In the genomic region with DNA sequence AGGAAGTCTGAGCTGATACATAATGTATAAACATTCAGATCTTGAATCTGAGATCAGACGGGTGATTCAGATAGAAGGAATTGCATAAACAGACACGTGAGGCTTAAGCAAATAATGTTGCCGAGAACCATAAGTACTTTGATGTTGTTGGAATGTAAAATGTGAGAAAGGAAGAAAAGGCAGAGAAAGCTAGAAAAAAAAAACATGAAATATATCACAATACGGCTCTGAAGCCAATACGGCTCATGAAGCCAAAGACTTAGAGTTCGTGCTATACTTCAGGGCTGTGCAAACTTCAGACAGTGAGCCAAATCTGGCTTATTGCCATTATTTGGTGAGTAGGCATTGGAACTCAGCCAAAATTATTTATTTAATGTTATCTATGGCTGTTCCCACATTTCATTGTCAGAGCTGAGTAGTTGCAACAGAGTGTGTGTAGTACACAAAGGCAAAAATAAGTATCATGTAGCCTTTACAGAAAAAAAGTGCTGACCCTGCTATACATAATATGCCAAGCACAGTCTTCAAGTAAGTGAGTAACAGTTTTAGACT, we compare ENCODE assay signal across 1 cellular context.
TF ChIP-seq lines count a peak whose summit lies in the region.

No MANE protein-coding gene starts in this region.

TF ChIP-seq in IMR-90, 13 proteins besides CTCF, POLR2A, EP300 and RAD21:
- peak; percentile 96 for TF ChIP-seq BHLHE40 (IDR thresholded peaks at IDR 0.05; ENCODE audit: low read depth, low read length)
- TF ChIP-seq MXI1 (IDR thresholded peaks at IDR 0.05; ENCODE audit: borderline replicate concordance, low read depth, low read length): no peak
- no peak for TF ChIP-seq CHD1 (IDR thresholded peaks at IDR 0.05; ENCODE audit: low read depth, low read length)
- TF ChIP-seq SMC3 (IDR thresholded peaks at IDR 0.05; ENCODE audit: low read depth, low read length): no peak
- TF ChIP-seq USF2 (IDR thresholded peaks at IDR 0.05; ENCODE audit: low read depth, low read length): peak; percentile 91
- TF ChIP-seq CEBPB (IDR thresholded peaks at IDR 0.05; ENCODE audit: low read depth, low read length): peak; percentile 71
- TF ChIP-seq FOS (IDR thresholded peaks at IDR 0.05; ENCODE audit: low read depth, low read length): peak; percentile 65
- TF ChIP-seq MAFK (IDR thresholded peaks at IDR 0.05; ENCODE audit: low read depth, low read length): peak; percentile 93
TF ChIP-seq in IMR-90: peak in this region for 5.
